1 cellular context compared by ENCODE assay signal in the genomic region with DNA sequence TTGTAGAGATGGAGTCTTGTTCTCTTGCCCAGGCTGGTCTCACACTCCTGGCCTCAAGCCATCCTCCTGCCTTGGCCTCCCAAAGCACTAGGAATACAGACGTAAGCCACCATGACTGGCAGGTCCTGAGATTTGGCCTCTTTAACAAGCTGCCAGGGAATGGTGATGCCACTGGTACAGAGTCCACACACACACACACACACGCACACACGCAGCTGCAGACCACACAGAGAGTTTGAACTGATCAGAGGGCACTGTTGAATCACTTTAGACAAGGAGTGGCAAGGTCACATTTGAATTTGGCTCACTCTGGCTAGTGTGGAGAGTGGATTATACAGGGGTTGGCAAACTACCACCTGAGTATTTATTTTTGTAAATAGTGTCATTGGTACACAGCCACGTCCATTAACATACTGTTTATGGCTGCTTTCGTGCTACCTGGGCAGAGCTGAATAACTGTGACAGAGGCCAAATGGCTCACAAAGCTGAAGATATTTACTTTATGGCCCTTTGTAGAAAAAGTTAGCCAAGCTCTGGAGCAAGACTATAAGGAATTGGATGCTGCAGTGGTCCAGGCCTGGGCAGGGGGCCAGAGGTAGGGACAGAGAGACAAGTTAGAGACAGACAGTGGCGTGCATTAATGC.
TF ChIP-seq lines count a peak whose summit lies in the region.

No MANE protein-coding gene starts in this region.

TF ChIP-seq in liver, 16 proteins besides CTCF, POLR2A, EP300 and RAD21:
- TF ChIP-seq, protein P1, sequence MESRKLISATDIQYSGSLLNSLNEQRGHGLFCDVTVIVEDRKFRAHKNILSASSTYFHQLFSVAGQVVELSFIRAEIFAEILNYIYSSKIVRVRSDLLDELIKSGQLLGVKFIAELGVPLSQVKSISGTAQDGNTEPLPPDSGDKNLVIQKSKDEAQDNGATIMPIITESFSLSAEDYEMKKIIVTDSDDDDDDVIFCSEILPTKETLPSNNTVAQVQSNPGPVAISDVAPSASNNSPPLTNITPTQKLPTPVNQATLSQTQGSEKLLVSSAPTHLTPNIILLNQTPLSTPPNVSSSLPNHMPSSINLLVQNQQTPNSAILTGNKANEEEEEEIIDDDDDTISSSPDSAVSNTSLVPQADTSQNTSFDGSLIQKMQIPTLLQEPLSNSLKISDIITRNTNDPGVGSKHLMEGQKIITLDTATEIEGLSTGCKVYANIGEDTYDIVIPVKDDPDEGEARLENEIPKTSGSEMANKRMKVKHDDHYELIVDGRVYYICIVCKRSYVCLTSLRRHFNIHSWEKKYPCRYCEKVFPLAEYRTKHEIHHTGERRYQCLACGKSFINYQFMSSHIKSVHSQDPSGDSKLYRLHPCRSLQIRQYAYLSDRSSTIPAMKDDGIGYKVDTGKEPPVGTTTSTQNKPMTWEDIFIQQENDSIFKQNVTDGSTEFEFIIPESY (IDR thresholded peaks at IDR 0.05) = peak; percentile 96
- peak; percentile 97 for TF ChIP-seq FOXA1 (IDR thresholded peaks at IDR 0.05)
- peak; percentile 98 for TF ChIP-seq HNF4G (IDR thresholded peaks at IDR 0.05)
- peak in 1 of 2 donors; percentile 72 for TF ChIP-seq EGR1 (IDR thresholded peaks at IDR 0.05; ENCODE audit: low read depth in 2 of 2)
- peak; percentile 99 to 100 for TF ChIP-seq HNF4A (conservative IDR thresholded peaks at IDR 0.05)
- peak; percentile 97 for TF ChIP-seq FOXA2 (IDR thresholded peaks at IDR 0.05)
- peak; percentile 94 to 98 for TF ChIP-seq JUND (IDR thresholded peaks at IDR 0.05)
- peak; percentile 86 for TF ChIP-seq REST (IDR thresholded peaks at IDR 0.05)
- TF ChIP-seq SP1 (IDR thresholded peaks at IDR 0.05) = peak; percentile 99
- peak; percentile 98 for TF ChIP-seq MAX (IDR thresholded peaks at IDR 0.05)
- TF ChIP-seq TAF1 (conservative IDR thresholded peaks at IDR 0.05) = no peak
- peak in 1 of 2 donors; percentile 68 for TF ChIP-seq GABPA (IDR thresholded peaks at IDR 0.05 in 1 of 2, conservative IDR thresholded peaks at IDR 0.05 in 1 of 2)
- TF ChIP-seq NR2F2 (IDR thresholded peaks at IDR 0.05) = peak; percentile 73
- peak; percentile 91 for TF ChIP-seq YY1 (IDR thresholded peaks at IDR 0.05)
- TF ChIP-seq ATF3 (IDR thresholded peaks at IDR 0.05) = peak; percentile 98
- peak; percentile 98 to 99 for TF ChIP-seq RXRA (IDR thresholded peaks at IDR 0.05)
